In the genomic region with DNA sequence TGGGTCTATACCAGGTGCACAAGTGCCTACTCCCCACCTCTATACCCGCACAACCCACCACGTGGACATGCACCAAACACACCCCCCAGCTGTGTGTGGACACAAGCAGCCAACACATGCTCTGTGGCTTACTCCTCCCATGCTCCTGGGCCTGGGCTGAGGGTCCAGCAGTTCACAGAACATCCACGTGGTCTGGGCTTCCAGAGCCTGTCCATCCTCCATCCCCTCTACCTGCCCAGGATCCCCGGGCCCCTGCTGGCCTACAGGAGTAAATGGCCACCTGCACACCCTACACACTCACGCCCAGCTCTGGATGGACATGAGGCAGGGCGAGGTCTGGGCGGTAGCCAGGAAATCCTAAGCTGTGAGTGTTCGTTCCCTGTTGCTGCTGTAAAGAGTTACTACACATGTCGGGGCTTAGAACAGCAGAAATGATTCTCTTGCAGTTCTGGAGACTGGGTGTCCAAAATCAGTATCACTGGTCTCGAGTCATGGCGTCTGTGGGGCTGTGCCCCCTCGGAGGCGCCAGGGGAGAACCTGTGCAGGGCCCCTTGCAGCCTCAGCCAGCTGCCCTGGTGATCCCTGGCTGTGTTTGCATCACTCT, we compare ENCODE assay signal across 1 cellular context.
TF ChIP-seq lines count a peak whose summit lies in the region.

No MANE protein-coding gene starts in this region.

TF ChIP-seq in SK-N-SH treated with all-trans-retinoic acid at 6 μM for 48 hours, 23 proteins besides CTCF, POLR2A, EP300 and RAD21 (continued from another document):
- TF ChIP-seq, protein P1, sequence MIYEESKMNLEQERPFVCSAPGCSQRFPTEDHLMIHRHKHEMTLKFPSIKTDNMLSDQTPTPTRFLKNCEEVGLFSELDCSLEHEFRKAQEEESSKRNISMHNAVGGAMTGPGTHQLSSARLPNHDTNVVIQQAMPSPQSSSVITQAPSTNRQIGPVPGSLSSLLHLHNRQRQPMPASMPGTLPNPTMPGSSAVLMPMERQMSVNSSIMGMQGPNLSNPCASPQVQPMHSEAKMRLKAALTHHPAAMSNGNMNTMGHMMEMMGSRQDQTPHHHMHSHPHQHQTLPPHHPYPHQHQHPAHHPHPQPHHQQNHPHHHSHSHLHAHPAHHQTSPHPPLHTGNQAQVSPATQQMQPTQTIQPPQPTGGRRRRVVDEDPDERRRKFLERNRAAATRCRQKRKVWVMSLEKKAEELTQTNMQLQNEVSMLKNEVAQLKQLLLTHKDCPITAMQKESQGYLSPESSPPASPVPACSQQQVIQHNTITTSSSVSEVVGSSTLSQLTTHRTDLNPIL (CRISPR knock-in tag; IDR thresholded peaks at IDR 0.05; ENCODE audit: low read depth) = no peak
- TF ChIP-seq RARB (CRISPR knock-in tag; IDR thresholded peaks at IDR 0.05) (no peak), ISL1 (CRISPR knock-in tag; IDR thresholded peaks at IDR 0.05) (no peak), ZC3H10 (CRISPR knock-in tag; IDR thresholded peaks at IDR 0.05) (no peak)
- TF ChIP-seq, protein P2, sequence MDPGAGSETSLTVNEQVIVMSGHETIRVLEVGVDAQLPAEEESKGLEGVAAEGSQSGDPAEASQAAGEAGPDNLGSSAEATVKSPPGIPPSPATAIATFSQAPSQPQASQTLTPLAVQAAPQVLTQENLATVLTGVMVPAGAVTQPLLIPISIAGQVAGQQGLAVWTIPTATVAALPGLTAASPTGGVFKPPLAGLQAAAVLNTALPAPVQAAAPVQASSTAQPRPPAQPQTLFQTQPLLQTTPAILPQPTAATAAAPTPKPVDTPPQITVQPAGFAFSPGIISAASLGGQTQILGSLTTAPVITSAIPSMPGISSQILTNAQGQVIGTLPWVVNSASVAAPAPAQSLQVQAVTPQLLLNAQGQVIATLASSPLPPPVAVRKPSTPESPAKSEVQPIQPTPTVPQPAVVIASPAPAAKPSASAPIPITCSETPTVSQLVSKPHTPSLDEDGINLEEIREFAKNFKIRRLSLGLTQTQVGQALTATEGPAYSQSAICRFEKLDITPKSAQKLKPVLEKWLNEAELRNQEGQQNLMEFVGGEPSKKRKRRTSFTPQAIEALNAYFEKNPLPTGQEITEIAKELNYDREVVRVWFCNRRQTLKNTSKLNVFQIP (CRISPR knock-in tag; IDR thresholded peaks at IDR 0.05; ENCODE audit: borderline replicate concordance, low read depth) = no peak
